ENCODE assay signal across 1 cellular context in the genomic region with DNA sequence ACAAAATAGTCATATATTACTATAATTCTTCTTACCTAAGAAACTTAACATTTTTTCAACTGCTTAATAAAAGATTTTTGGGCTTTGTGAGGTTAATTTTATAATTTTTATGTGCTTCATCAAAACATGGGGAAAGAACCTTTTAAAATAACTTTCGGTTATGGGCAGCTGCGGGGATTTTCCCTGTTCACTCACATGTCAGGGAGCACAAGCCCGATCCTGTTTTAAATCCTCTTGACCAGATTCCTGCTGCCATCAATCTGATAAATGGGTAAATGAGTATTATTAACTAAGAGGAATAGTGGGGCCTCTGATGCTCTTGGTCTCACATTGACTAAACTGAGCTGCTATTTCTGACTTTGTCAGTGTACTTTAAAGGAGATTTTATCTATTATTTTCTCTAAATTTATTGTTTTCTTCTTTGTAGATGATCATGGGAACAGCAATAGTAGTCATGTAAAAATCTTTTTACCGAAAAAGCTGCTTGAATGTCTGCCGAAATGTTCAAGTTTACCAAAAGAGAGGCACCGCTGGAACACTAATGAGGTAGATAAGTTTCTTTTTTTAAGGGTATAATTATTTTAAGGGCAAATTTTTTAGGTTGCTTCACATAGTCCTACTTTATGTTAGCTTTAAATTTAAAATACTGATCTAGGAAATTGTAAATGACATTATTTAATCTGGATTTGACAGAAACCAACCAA.
A peak's percentile ranks its signal among the peaks of the same experiment; 100 is the strongest.
TF ChIP-seq lines count a peak whose summit lies in the region.

No MANE protein-coding gene starts in this region.

TF ChIP-seq in GM12878, 131 proteins besides CTCF, POLR2A, EP300 and RAD21 (continued from another document):
- TF ChIP-seq ZNF687 (IDR thresholded peaks at IDR 0.05) (no peak), WRNIP1 (IDR thresholded peaks at IDR 0.05; ENCODE audit: borderline replicate concordance, low read depth, low read length) (no peak), CEBPB (IDR thresholded peaks at IDR 0.05; ENCODE audit: borderline replicate concordance in 1 of 2, low read depth in 2 of 2, low read length in 2 of 2) (no peak), ATF7 (IDR thresholded peaks at IDR 0.05; ENCODE audit: low read depth) (no peak), STAT1 (conservative IDR thresholded peaks at IDR 0.05) (no peak), ZNF217 (IDR thresholded peaks at IDR 0.05) (0 out of 2 replicates have a peak, but pooled peaks have one; percentile 57)
